ENCODE assay signal across 10 cellular contexts in genomic region chr19:3096267-3096901, GRCh38. TPM values are rescaled to one million over a fixed set of nuclear protein-coding genes. Genes with fewer than 3 reads are reported as not detected.
A peak's percentile ranks its signal among the peaks of the same experiment; 100 is the strongest.
DNase-seq lines count a peak whose midpoint lies in the region; ATAC-seq and TF ChIP-seq lines count a peak whose summit lies in the region.
"Had no signal": no experiment of that assay in that cellular context is flagged by ENCODE, and none has a peak within 500 bp of the region (broad histone marks: within the 10 kb centered on the region; RNA-seq: fewer than 3 reads in every experiment).

No MANE protein-coding gene starts in this region.

- H3K36me3 ChIP-seq in cardiac muscle cell (no peaks in the 10 kb centered on the region), mucosa of rectum (ENCODE audit: control insufficient read depth in 2 of 2, insufficient read depth in 2 of 2, low read length in 2 of 2) (peaks cover 0 to 4% of the 10 kb centered on the region in 2 donors), upper lobe of left lung (no peaks in the 10 kb centered on the region)

- peak overlapping the region; percentile 95 to 99 for H3K9ac ChIP-seq in mucosa of rectum (ENCODE audit: low read depth in 1 of 2, low read length in 2 of 2)

- peaks cover 20% of the 10 kb centered on the region for H3K4me1 ChIP-seq in cardiac muscle cell (ENCODE audit: low read depth)
- peaks cover 48 to 51% of the 10 kb centered on the region in 2 donors for H3K4me1 ChIP-seq in mucosa of rectum (ENCODE audit: control insufficient read depth in 2 of 2, insufficient read depth in 2 of 2, low read length in 2 of 2)
- peaks cover 51 to 73% (median 65%) of the 10 kb centered on the region in 4 donors for H3K4me1 ChIP-seq in upper lobe of left lung

- H3K27me3 ChIP-seq in cardiac muscle cell (no peaks in the 10 kb centered on the region), mucosa of rectum (ENCODE audit: control insufficient read depth in 2 of 2, insufficient read depth in 2 of 2, low read length in 2 of 2) (peaks cover 0 to 2% of the 10 kb centered on the region in 2 donors), upper lobe of left lung (peaks cover 0 to 3% (median 1%) of the 10 kb centered on the region in 4 donors)

- no peak for TF ChIP-seq POLR2A in upper lobe of left lung (IDR thresholded peaks at IDR 0.05)

- WGBS in upper lobe of left lung, 2 donors: 25 to 51% methylated on average over 20 to 24 of the region's 25 CpGs

- intact Hi-C loops in Right ventricle myocardium superior (cut with DNase I): no loop called here

- TF ChIP-seq CTCF in cardiac muscle cell (IDR thresholded peaks at IDR 0.05; ENCODE audit: low read depth, low read length) (no peak), choroid plexus epithelial cell (conservative IDR thresholded peaks at IDR 0.05; ENCODE audit: low read depth, low read length) (no peak), upper lobe of left lung (IDR thresholded peaks at IDR 0.05) (no peak)

- H3K27ac ChIP-seq in cardiac muscle cell (no peak overlapping the region), mucosa of rectum (ENCODE audit: low read depth in 2 of 2, low read length in 2 of 2) (peak overlapping the region; percentile 86 to 89), upper lobe of left lung (peak overlapping the region; percentile 77 to 91 (median 86))

- H3K9me3 ChIP-seq in cardiac muscle cell (ENCODE audit: low read depth) (no peaks in the 10 kb centered on the region), mucosa of rectum (ENCODE audit: control insufficient read depth in 2 of 2, low read length in 2 of 2) (no peaks in the 10 kb centered on the region), upper lobe of left lung (no peaks in the 10 kb centered on the region)

- TF ChIP-seq EP300 in upper lobe of left lung (IDR thresholded peaks at IDR 0.05): no peak

- DNase-seq in cardiac muscle cell (ENCODE audit: low read depth in 1 of 2, low spot score in 1 of 2): no peak
- no peak for DNase-seq in Right ventricle myocardium superior
- no peak for DNase-seq in choroid plexus epithelial cell (ENCODE audit: low read depth)
- peak in 1 of 2 donors; percentile 69 for DNase-seq in upper lobe of left lung
- DNase-seq in hippocampal formation (lab: John Stamatoyannopoulos, UW): no peak
- DNase-seq in cortex of kidney (lab: John Stamatoyannopoulos, UW): no peak
- DNase-seq: DMS153, NCI-H2171 had no signal

- peak overlapping the region; percentile 96 for H3K4me3 ChIP-seq in cardiac muscle cell
- H3K4me3 ChIP-seq in choroid plexus epithelial cell (ENCODE audit: low read depth, low read length): peak overlapping the region; percentile 92
- H3K4me3 ChIP-seq in mucosa of rectum (ENCODE audit: low read length in 2 of 2): peak overlapping the region; percentile 82 to 89
- H3K4me3 ChIP-seq in upper lobe of left lung: peak overlapping the region; percentile 92 to 96 (median 94)

- ATAC-seq in Right ventricle myocardium superior (ENCODE audit: poor library complexity) (no peak), upper lobe of left lung (ENCODE audit: low FRiP score in 2 of 2) (no peak), esophagus mucosa (no peak)

RNA-seq across cellular contexts. Expression of gene GNA11, which starts 2.2 kb away (rescaled TPM):
- total RNA-seq in cardiac muscle cell (36.5 and 47.5 TPM in 2 replicates), Right ventricle myocardium superior (61.3 TPM), upper lobe of left lung (100 to 1,000 TPM in 1 of 6 donors, 10 to 100 TPM in 5; 60.0 to 103 (median 75.9) TPM), esophagus mucosa (24.2 TPM)
- 60.8 and 63.3 TPM in 2 replicates for polyA plus RNA-seq in cardiac muscle cell

RNA-seq across cellular contexts. Expression of gene TLE5, which starts 34.1 kb away (rescaled TPM):
- total RNA-seq in cardiac muscle cell: 612 and 690 TPM in 2 replicates
- 446 and 487 TPM in 2 replicates for polyA plus RNA-seq in cardiac muscle cell
- total RNA-seq in Right ventricle myocardium superior: 760 TPM
- total RNA-seq in upper lobe of left lung: 100 to 1,000 TPM; 324 to 781 (median 471) TPM
- 238 TPM for total RNA-seq in esophagus mucosa

RNA-seq across cellular contexts. Expression of gene GNA15, which starts 39.4 kb away (rescaled TPM):
- total RNA-seq in cardiac muscle cell (0.12 TPM in 1 of 2 replicates, not detected in the other), Right ventricle myocardium superior (2.8 TPM), upper lobe of left lung (10 to 100 TPM; 19.0 to 31.4 (median 28.4) TPM), esophagus mucosa (105 TPM)
- polyA plus RNA-seq in cardiac muscle cell: not detected in 2 replicates
